Comparison of ENCODE assay signal across 16 cellular contexts in the genomic region with DNA sequence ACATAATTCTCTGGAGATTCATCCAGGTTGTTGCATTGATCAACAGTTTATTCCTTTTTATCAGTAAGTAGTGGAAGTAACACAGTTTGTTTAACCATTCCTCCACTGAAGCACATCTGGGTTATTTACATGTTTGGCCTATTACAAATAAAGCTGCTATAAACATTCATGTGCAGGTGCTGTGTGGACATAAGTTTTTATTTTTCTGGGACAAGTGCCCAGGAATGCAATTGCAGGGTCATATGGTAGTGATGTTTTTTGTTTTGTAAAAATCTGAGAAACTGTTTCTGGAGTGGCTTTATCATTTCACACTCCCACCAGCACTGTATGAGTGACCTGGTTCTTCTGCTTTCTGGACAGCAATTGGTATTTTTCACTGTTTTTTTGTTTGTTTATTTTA.
DNase-seq lines count a peak whose midpoint lies in the region; ATAC-seq, FAIRE-seq and TF ChIP-seq lines count a peak whose summit lies in the region.
"Had no signal": no experiment of that assay in that cellular context is flagged by ENCODE, and none has a peak within 500 bp of the region (broad histone marks: within the 10 kb centered on the region; RNA-seq: fewer than 3 reads in every experiment).

No MANE protein-coding gene starts in this region.

- no peaks in the 10 kb centered on the region for H3K36me3 Mint-ChIP-seq in stimulated activated naive B cell treated with anti-CD40 and anti-IgM and Interleukin-4, amounts not matched to agents 10 μg/mL and 1 μg/mL and 100 μg/mL, for 72 hours
- H3K36me3 Mint-ChIP-seq: CD4-positive, alpha-beta memory T cell had no signal

- TF ChIP-seq CTCF in VCaP (conservative IDR thresholded peaks at IDR 0.05) (no peak), fibroblast of villous mesenchyme (IDR thresholded peaks at IDR 0.05; ENCODE audit: insufficient read depth, low read depth, low read length) (no peak)

- no peak overlapping the region for H3K4me3 ChIP-seq in fibroblast of villous mesenchyme (ENCODE audit: low read depth, low read length)

- no peaks in the 10 kb centered on the region for H3K27me3 Mint-ChIP-seq in stimulated activated naive B cell treated with anti-CD40 and anti-IgM and Interleukin-4, amounts not matched to agents 10 μg/mL and 1 μg/mL and 100 μg/mL, for 72 hours

- peak; percentile 95 for FAIRE-seq in endometrium (lab: Jason Lieb, UNC)
- FAIRE-seq: GM12891 had no signal

- DNase-seq in GM04504 (ENCODE audit: low read depth) (peak; percentile 2), fibroblast of villous mesenchyme (ENCODE audit: low read depth) (peak; percentile 86), AG08396 (ENCODE audit: low spot score) (no peak), NAMALWA (ENCODE audit: low spot score) (no peak)
- DNase-seq in stimulated activated naive B cell treated with anti-CD40 and anti-IgM and Interleukin-4, amounts not matched to agents 10 μg/mL and 1 μg/mL and 100 μg/mL, for 72 hours = no peak
- DNase-seq: ACHN; BE2C; CD4-positive, alpha-beta memory T cell; DMS79; GOT3; H9 had no signal

- peaks cover 2 to 5% of the 10 kb centered on the region in 2 donors for H3K9me3 Mint-ChIP-seq in stimulated activated naive B cell treated with anti-CD40 and anti-IgM and Interleukin-4, amounts not matched to agents 10 μg/mL and 1 μg/mL and 100 μg/mL, for 72 hours

- H3K27ac ChIP-seq in VCaP = peak overlapping the region; percentile 27; the same call in 1 of the 2 replicates
- H3K27ac ChIP-seq: C4-2B had no signal

- H3K27ac Mint-ChIP-seq in stimulated activated naive B cell treated with anti-CD40 and anti-IgM and Interleukin-4, amounts not matched to agents 10 μg/mL and 1 μg/mL and 100 μg/mL, for 72 hours = no peak overlapping the region
- H3K27ac Mint-ChIP-seq: CD4-positive, alpha-beta memory T cell; H9 had no signal

- H3K4me1 Mint-ChIP-seq in stimulated activated naive B cell treated with anti-CD40 and anti-IgM and Interleukin-4, amounts not matched to agents 10 μg/mL and 1 μg/mL and 100 μg/mL, for 72 hours = no peaks in the 10 kb centered on the region
- H3K4me1 Mint-ChIP-seq: CD4-positive, alpha-beta memory T cell; H9 had no signal

- H3K4me3 Mint-ChIP-seq in stimulated activated naive B cell treated with anti-CD40 and anti-IgM and Interleukin-4, amounts not matched to agents 10 μg/mL and 1 μg/mL and 100 μg/mL, for 72 hours = no peak overlapping the region
- H3K4me3 Mint-ChIP-seq: CD4-positive, alpha-beta memory T cell; H9 had no signal

- no peak for ATAC-seq in GM19324 (IDR thresholded peaks at IDR 0.05; ENCODE audit: low FRiP score, unreplicated experiment)
- no peak for ATAC-seq in stimulated activated naive B cell treated with anti-CD40 and anti-IgM and Interleukin-4, amounts not matched to agents 10 μg/mL and 1 μg/mL and 100 μg/mL, for 72 hours (replicated peaks)

Comparison
In these comparisons a context has a peak if more than half of its experiments do, and no peak if none do; other contexts are left out.
1. DNase-seq: peak in GM04504 (single experiment) and fibroblast of villous mesenchyme (single experiment); none in AG08396 (single experiment), NAMALWA (single experiment) and stimulated activated naive B cell treated with anti-CD40 and anti-IgM and Interleukin-4, amounts not matched to agents 10 μg/mL and 1 μg/mL and 100 μg/mL, for 72 hours (single experiment).